Comparison of ENCODE assay signal across 26 cellular contexts in the genomic region with DNA sequence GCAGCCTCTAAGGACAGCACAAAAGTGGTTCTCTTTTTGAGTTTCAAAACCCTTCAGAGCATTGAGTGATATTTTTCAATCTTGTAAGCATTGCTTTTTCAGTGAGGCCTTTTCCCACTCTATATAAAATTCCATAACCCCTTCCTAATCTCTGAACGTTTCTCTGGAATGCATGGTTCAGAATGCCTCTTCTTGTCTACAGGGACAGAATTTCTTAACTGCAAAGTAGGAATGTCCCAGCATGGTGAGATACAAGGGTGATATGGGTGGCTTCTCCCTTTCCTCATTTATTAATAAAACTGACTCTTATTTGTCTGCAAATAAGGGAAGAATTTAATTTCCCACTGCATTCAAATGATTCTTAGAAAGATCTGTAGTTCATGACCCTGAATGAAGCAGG.
DNase-seq lines count a peak whose midpoint lies in the region; FAIRE-seq and TF ChIP-seq lines count a peak whose summit lies in the region.
"Had no signal": no experiment of that assay in that cellular context is flagged by ENCODE, and none has a peak within 500 bp of the region (broad histone marks: within the 10 kb centered on the region; RNA-seq: fewer than 3 reads in every experiment).

No MANE protein-coding gene starts in this region.

- no peaks in the 10 kb centered on the region for H3K9me3 ChIP-seq in astrocyte (ENCODE audit: insufficient read depth, low read depth, low read length)

- H3K9ac ChIP-seq in astrocyte (ENCODE audit: low read length): peak overlapping the region; percentile 31

- peak; percentile 50 for FAIRE-seq in astrocyte (lab: Jason Lieb, UNC)
- FAIRE-seq: GM18507, K562 had no signal

- H3K27me3 Mint-ChIP-seq in astrocyte (ENCODE audit: low read depth, unreplicated experiment): no peaks in the 10 kb centered on the region
- H3K27me3 Mint-ChIP-seq in mesothelial cell of epicardium (ENCODE audit: low read depth): no peaks in the 10 kb centered on the region

- H3K27ac Mint-ChIP-seq in astrocyte (ENCODE audit: unreplicated experiment) (no peak overlapping the region), mesothelial cell of epicardium (peak overlapping the region; percentile 58)
- H3K27ac Mint-ChIP-seq: CD8-positive, alpha-beta T cell had no signal

- DNase-seq in NCI-H226: peak; percentile 37
- peak; percentile 27 for DNase-seq in astrocyte (ENCODE audit: low read depth)
- DNase-seq in mesothelial cell of epicardium (ENCODE audit: low spot score in 2 of 2, unreplicated experiment in 2 of 2): no peak
- no peak for DNase-seq in NCI-H1105 treated with DMSO at 0.1 percent for 48 hours (lab: John Stamatoyannopoulos, UW)
- no peak for DNase-seq in activated gamma-delta T cell treated with Interleukin-2 at 50 U/mL for 16 hours
- DNase-seq in COR-L47 (lab: John Stamatoyannopoulos, UW): no peak
- no peak for DNase-seq in activated gamma-delta T cell (lab: John Stamatoyannopoulos, UW)
- DNase-seq: AML-193; C1 segment of cervical spinal cord; Calu3; CD8-positive, alpha-beta T cell; DMS153; GDM1; NCI-H1092; NCI-H1436 treated with DMSO at 0.1 percent for 48 hours; NCI-H2029; NCI-H345; NCI-H524; NCI-H774; NK-92 treated with Interleukin-12 subunit alpha and Interleukin-12 subunit beta, amount 100 ng/mL, for 24 hours; SHP77 treated with DMSO at 0.1 percent for 48 hours had no signal

- H3K4me1 ChIP-seq in ACC112 (ENCODE audit: control insufficient read depth, insufficient read depth, low read length, unreplicated experiment): peaks cover 13% of the 10 kb centered on the region
- peaks cover 14% of the 10 kb centered on the region for H3K4me1 ChIP-seq in astrocyte (ENCODE audit: insufficient read depth, low read length)

- H3K27me3 ChIP-seq in ACC112 (ENCODE audit: insufficient read depth, low read length): no peaks in the 10 kb centered on the region
- H3K27me3 ChIP-seq in astrocyte (ENCODE audit: insufficient read depth, low read length): no peaks in the 10 kb centered on the region

- no peak for TF ChIP-seq CTCF in astrocyte (IDR thresholded peaks at IDR 0.05; ENCODE audit: insufficient read depth, low read depth, low read length)
- no peak for TF ChIP-seq CTCF in mesothelial cell of epicardium (IDR thresholded peaks at IDR 0.05; ENCODE audit: unreplicated experiment)

- no peaks in the 10 kb centered on the region for H4K20me1 ChIP-seq in astrocyte (ENCODE audit: insufficient read depth, low read length)

- H3K27ac ChIP-seq in ACC112 (ENCODE audit: low read depth, low read length) (no peak overlapping the region), astrocyte (ENCODE audit: low read depth, low read length) (peak overlapping the region; percentile 27)
- H3K27ac ChIP-seq: 22Rv1, RWPE1 had no signal

- peaks cover 18% of the 10 kb centered on the region for H3K4me1 Mint-ChIP-seq in astrocyte (ENCODE audit: low read depth, unreplicated experiment)
- peaks cover 3% of the 10 kb centered on the region for H3K4me1 Mint-ChIP-seq in mesothelial cell of epicardium

- H3K36me3 Mint-ChIP-seq in astrocyte (ENCODE audit: low read depth, unreplicated experiment) (no peaks in the 10 kb centered on the region), mesothelial cell of epicardium (no peaks in the 10 kb centered on the region)

- H3K4me3 ChIP-seq in ACC112 (ENCODE audit: low read depth, low read length) (no peak overlapping the region), astrocyte (ENCODE audit: insufficient read depth, low read depth, low read length) (no peak overlapping the region)
- H3K4me3 ChIP-seq: K562 had no signal

- H2AFZ ChIP-seq in ACC112 (ENCODE audit: low read length, unreplicated experiment) (peak overlapping the region; percentile 55), astrocyte (ENCODE audit: low read depth, low read length) (peak overlapping the region; percentile 5)

- H3K9me3 Mint-ChIP-seq in astrocyte (ENCODE audit: unreplicated experiment): no peaks in the 10 kb centered on the region
- H3K9me3 Mint-ChIP-seq in mesothelial cell of epicardium: peaks cover 21% of the 10 kb centered on the region

- peak overlapping the region; percentile 68 for H3K4me2 ChIP-seq in astrocyte (ENCODE audit: low read length)

- H3K79me2 ChIP-seq in ACC112 (ENCODE audit: control insufficient read depth, insufficient read depth, low read length, unreplicated experiment): no peaks in the 10 kb centered on the region
- H3K79me2 ChIP-seq in astrocyte (ENCODE audit: insufficient read depth, low read length): no peaks in the 10 kb centered on the region

- no peaks in the 10 kb centered on the region for H3K36me3 ChIP-seq in ACC112 (ENCODE audit: insufficient read depth, low read length)
- H3K36me3 ChIP-seq in astrocyte (ENCODE audit: insufficient read depth, low read length): no peaks in the 10 kb centered on the region

- H3K4me3 Mint-ChIP-seq in astrocyte (ENCODE audit: unreplicated experiment) (no peak overlapping the region), mesothelial cell of epicardium (no peak overlapping the region)
- H3K4me3 Mint-ChIP-seq: CD8-positive, alpha-beta T cell had no signal

Comparison
In these comparisons a context has a peak if more than half of its experiments do, and no peak if none do; other contexts are left out.
1. DNase-seq: peak in NCI-H226 (single experiment) and astrocyte (single experiment); none in mesothelial cell of epicardium (0 of 2), NCI-H1105 treated with DMSO at 0.1 percent for 48 hours (single experiment), activated gamma-delta T cell treated with Interleukin-2 at 50 U/mL for 16 hours (single experiment), COR-L47 (single experiment) and activated gamma-delta T cell (single experiment).